ENCODE assay signal across 8 cellular contexts in genomic region chr2:65231892-65232477, GRCh38. TPM values are rescaled to one million over a fixed set of nuclear protein-coding genes. Genes with fewer than 3 reads are reported as not detected.
DNase-seq lines count a peak whose midpoint lies in the region; ATAC-seq and TF ChIP-seq lines count a peak whose summit lies in the region.

No MANE protein-coding gene starts in this region.

- no peak for TF ChIP-seq POLR2A in suprapubic skin (IDR thresholded peaks at IDR 0.05)

- WGBS in suprapubic skin = 75% methylated on average over 8 of the region's 8 CpGs

- H3K27me3 Mint-ChIP-seq in activated T-cell treated with anti-CD3 and anti-CD28 coated beads, Interleukin-2, amount 50 U/mL, for 4 hours (ENCODE audit: low read depth) = no peaks in the 10 kb centered on the region
- no peaks in the 10 kb centered on the region for H3K27me3 Mint-ChIP-seq in T-helper 2 cell treated with Interferon-gamma antibody and Interleukin-4, amounts not matched to agents 5 μg/mL and 100 μg/mL, for 36 hours (ENCODE audit: low read depth)

- H3K4me3 ChIP-seq in fibroblast of mammary gland (ENCODE audit: control insufficient read depth, low read depth, low read length) (no peak overlapping the region), suprapubic skin (no peak overlapping the region)

- no peaks in the 10 kb centered on the region for H3K9me3 Mint-ChIP-seq in activated T-cell treated with anti-CD3 and anti-CD28 coated beads, Interleukin-2, amount 50 U/mL, for 4 hours
- H3K9me3 Mint-ChIP-seq in T-helper 2 cell treated with Interferon-gamma antibody and Interleukin-4, amounts not matched to agents 5 μg/mL and 100 μg/mL, for 36 hours = no peaks in the 10 kb centered on the region

- DNase-seq in activated T-cell treated with anti-CD3 and anti-CD28 coated beads, Interleukin-2, amount 50 U/mL, for 4 hours = no peak
- no peak for DNase-seq in activated T-cell treated with anti-CD3 and anti-CD28 coated beads for 4 hours
- DNase-seq in T-helper 2 cell treated with Interferon-gamma antibody and Interleukin-4, amounts not matched to agents 5 μg/mL and 100 μg/mL, for 36 hours (ENCODE audit: low spot score) = peak; percentile 13
- peak; percentile 62 for DNase-seq in fibroblast of mammary gland (ENCODE audit: low read depth)
- DNase-seq in suprapubic skin (ENCODE audit: low spot score in 2 of 2) = no peak
- DNase-seq in NCI-H524 (lab: John Stamatoyannopoulos, UW) = no peak
- no peak for DNase-seq in NCI-H2081 treated with DMSO at 0.1 percent for 48 hours (lab: John Stamatoyannopoulos, UW)
- no peak for DNase-seq in foreskin melanocyte

- H3K27ac ChIP-seq in suprapubic skin = peak overlapping the region; percentile 9

- H3K36me3 ChIP-seq in suprapubic skin = no peaks in the 10 kb centered on the region

- ATAC-seq in activated T-cell treated with anti-CD3 and anti-CD28 coated beads, Interleukin-2, amount 50 U/mL, for 4 hours = no peak

- H3K4me1 ChIP-seq in suprapubic skin = peaks cover 38% of the 10 kb centered on the region

- H3K9me3 ChIP-seq in suprapubic skin = no peaks in the 10 kb centered on the region

- H3K27ac Mint-ChIP-seq in T-helper 2 cell treated with Interferon-gamma antibody and Interleukin-4, amounts not matched to agents 5 μg/mL and 100 μg/mL, for 36 hours = peak overlapping the region; percentile 88

- no peak for TF ChIP-seq EP300 in suprapubic skin (IDR thresholded peaks at IDR 0.05)

- peak overlapping the region; percentile 61 for H3K4me3 Mint-ChIP-seq in activated T-cell treated with anti-CD3 and anti-CD28 coated beads, Interleukin-2, amount 50 U/mL, for 4 hours
- H3K4me3 Mint-ChIP-seq in T-helper 2 cell treated with Interferon-gamma antibody and Interleukin-4, amounts not matched to agents 5 μg/mL and 100 μg/mL, for 36 hours = peak overlapping the region; percentile 76

- H3K4me1 Mint-ChIP-seq in activated T-cell treated with anti-CD3 and anti-CD28 coated beads, Interleukin-2, amount 50 U/mL, for 4 hours (ENCODE audit: low read depth) = peaks cover 60% of the 10 kb centered on the region
- H3K4me1 Mint-ChIP-seq in T-helper 2 cell treated with Interferon-gamma antibody and Interleukin-4, amounts not matched to agents 5 μg/mL and 100 μg/mL, for 36 hours (ENCODE audit: low read depth) = peaks cover 36% of the 10 kb centered on the region

- no peak for TF ChIP-seq CTCF in fibroblast of mammary gland (conservative IDR thresholded peaks at IDR 0.05; ENCODE audit: control insufficient read depth, insufficient read depth, low read depth, low read length)
- no peak for TF ChIP-seq CTCF in suprapubic skin (IDR thresholded peaks at IDR 0.05)

- no peaks in the 10 kb centered on the region for H3K27me3 ChIP-seq in suprapubic skin

- H3K36me3 Mint-ChIP-seq in activated T-cell treated with anti-CD3 and anti-CD28 coated beads, Interleukin-2, amount 50 U/mL, for 4 hours (ENCODE audit: insufficient read depth) = peaks cover 12% of the 10 kb centered on the region
- peaks cover 36% of the 10 kb centered on the region for H3K36me3 Mint-ChIP-seq in T-helper 2 cell treated with Interferon-gamma antibody and Interleukin-4, amounts not matched to agents 5 μg/mL and 100 μg/mL, for 36 hours (ENCODE audit: low read depth)

RNA-seq across cellular contexts. Expression of gene ACTR2, which starts 4.4 kb away (rescaled TPM):
- total RNA-seq in activated T-cell treated with anti-CD3 and anti-CD28 coated beads, Interleukin-2, amount 50 U/mL, for 4 hours = 100 to 1,000 TPM; 238 to 263 (median 250) TPM
- 10 to 100 TPM; 41.5 to 56.9 (median 49.8) TPM for total RNA-seq in suprapubic skin

Comparison
In these comparisons a context has a peak if more than half of its experiments do, and no peak if none do; other contexts are left out.
1. DNase-seq: peak in T-helper 2 cell treated with Interferon-gamma antibody and Interleukin-4, amounts not matched to agents 5 μg/mL and 100 μg/mL, for 36 hours (single experiment) and fibroblast of mammary gland (single experiment); none in activated T-cell treated with anti-CD3 and anti-CD28 coated beads, Interleukin-2, amount 50 U/mL, for 4 hours (single experiment), activated T-cell treated with anti-CD3 and anti-CD28 coated beads for 4 hours (single experiment), suprapubic skin (0 of 2), NCI-H524 (0 of 2), NCI-H2081 treated with DMSO at 0.1 percent for 48 hours (single experiment) and foreskin melanocyte (single experiment).
2. RNA of gene ACTR2, which starts 4.4 kb away (total RNA-seq): 238 to 263 TPM in activated T-cell treated with anti-CD3 and anti-CD28 coated beads, Interleukin-2, amount 50 U/mL, for 4 hours; 41.5 to 56.9 TPM in suprapubic skin; every median in the first group is over 4 times any median in the second.